Comparison of ENCODE assay signal across 11 cellular contexts in genomic region chr6:89313006-89313405, GRCh38. TPM values are rescaled to one million over a fixed set of nuclear protein-coding genes. Genes with fewer than 3 reads are reported as not detected.
A peak's percentile ranks its signal among the peaks of the same experiment; 100 is the strongest.
DNase-seq lines count a peak whose midpoint lies in the region; TF ChIP-seq lines count a peak whose summit lies in the region.
"Had no signal": no experiment of that assay in that cellular context is flagged by ENCODE, and none has a peak within 500 bp of the region (broad histone marks: within the 10 kb centered on the region; RNA-seq: fewer than 3 reads in every experiment).

No MANE protein-coding gene starts in this region.

- H3K4me1 ChIP-seq in MM.1S (ENCODE audit: low read length) (no peaks in the 10 kb centered on the region), Peyer's patch (peaks cover 0 to 30% (median 4%) of the 10 kb centered on the region in 4 donors)

- no peaks in the 10 kb centered on the region for H3K27me3 ChIP-seq in MM.1S (replicated peaks; ENCODE audit: insufficient read depth, low read length)
- no peaks in the 10 kb centered on the region for H3K27me3 ChIP-seq in Peyer's patch

- H3K36me3 ChIP-seq in MM.1S (replicated peaks; ENCODE audit: insufficient read depth, low read length) (no peaks in the 10 kb centered on the region; the same call in 1 of the 2 replicates), Peyer's patch (no peaks in the 10 kb centered on the region)

- no peak for TF ChIP-seq CTCF in coronary artery (IDR thresholded peaks at IDR 0.05)
- no peak for TF ChIP-seq CTCF in MM.1S (IDR thresholded peaks at IDR 0.05; ENCODE audit: low read length)
- TF ChIP-seq CTCF in Peyer's patch (IDR thresholded peaks at IDR 0.05) = no peak

- H3K9me3 ChIP-seq in MM.1S (replicated peaks; ENCODE audit: insufficient read depth, low read length) (no peaks in the 10 kb centered on the region), Peyer's patch (no peaks in the 10 kb centered on the region)

- H3K9ac ChIP-seq in MM.1S (ENCODE audit: low read length) = no peak overlapping the region

- no peaks in the 10 kb centered on the region for H3K9me2 ChIP-seq in MM.1S (replicated peaks; ENCODE audit: insufficient read depth, low read length)

- no peaks in the 10 kb centered on the region for H3F3A ChIP-seq in MM.1S (ENCODE audit: insufficient read depth, low read length)

- H3K4me3 ChIP-seq in coronary artery = no peak overlapping the region
- H3K4me3 ChIP-seq in MM.1S (ENCODE audit: low read length) = no peak overlapping the region
- no peak overlapping the region for H3K4me3 ChIP-seq in Peyer's patch

- no peak for TF ChIP-seq POLR2A in Peyer's patch (IDR thresholded peaks at IDR 0.05)

- H3K27ac ChIP-seq in coronary artery = peak overlapping the region; percentile 7 to 18
- H3K27ac ChIP-seq in MM.1S (ENCODE audit: low read length) = no peak overlapping the region
- H3K27ac ChIP-seq in Peyer's patch = peak overlapping the region in 1 of 4 donors; percentile 19

- DNase-seq in A172 (ENCODE audit: low spot score) = peak; percentile 73
- DNase-seq in LHCN-M2 (ENCODE audit: low read depth) = peak; percentile 90
- no peak for DNase-seq in coronary artery (ENCODE audit: low spot score)
- DNase-seq in midbrain (lab: John Stamatoyannopoulos, UW) = peak; percentile 31
- DNase-seq in MM.1S = no peak
- DNase-seq in SIG-M5 (lab: John Stamatoyannopoulos, UW) = no peak
- DNase-seq in NOMO-1 treated with DMSO at 0.1 percent for 48 hours (lab: John Stamatoyannopoulos, UW; ENCODE audit: unreplicated experiment) = no peak
- DNase-seq in Peyer's patch = no peak
- DNase-seq: activated CD4-positive, alpha-beta T cell treated with anti-CD3 and anti-CD28 coated beads, Interleukin-2, amount 10 ng/mL, durations not matched to agents 7 days and 5 days; NCI-H510A; nephron progenitor cell had no signal

- H3K79me2 ChIP-seq in MM.1S (ENCODE audit: low read length) = peaks cover 6% of the 10 kb centered on the region; the same call in 1 of the 2 replicates

- no peak overlapping the region for H3K4me2 ChIP-seq in MM.1S (ENCODE audit: low read depth, low read length)

- H2AFZ ChIP-seq in MM.1S (ENCODE audit: low read length) = no peak overlapping the region

- H4K20me1 ChIP-seq in MM.1S (ENCODE audit: insufficient read depth, low read length) = no peaks in the 10 kb centered on the region

RNA-seq across cellular contexts. Expression of gene GABRR2, which starts 2.1 kb away (rescaled TPM):
- not detected in 2 replicates for total RNA-seq in A172 (2014; rRNA removed; shearing (Covaris generic))
- total RNA-seq in LHCN-M2 (2014; rRNA removed) = 0.11 TPM in 1 of 2 replicates, not detected in the other
- polyA plus RNA-seq in LHCN-M2 (2012) = 0.05 TPM
- total RNA-seq in Peyer's patch = 1 to 10 TPM in 3 of 4 donors, under 1 TPM in 1; 0.70 to 6.6 (median 2.1) TPM

RNA-seq across cellular contexts. Expression of gene UBE2J1, which starts 39.5 kb away (rescaled TPM):
- 36.5 and 39.4 TPM in 2 replicates for total RNA-seq in A172 (2014; rRNA removed; shearing (Covaris generic))
- total RNA-seq in LHCN-M2 (2014; rRNA removed) = 20.5 and 26.7 TPM in 2 replicates
- 14.3 TPM for polyA plus RNA-seq in LHCN-M2 (2012)
- total RNA-seq in Peyer's patch = 10 to 100 TPM; 35.0 to 57.8 (median 44.7) TPM

Comparison
In these comparisons a context has a peak if more than half of its experiments do, and no peak if none do; other contexts are left out.
1. DNase-seq: peak in A172 (single experiment), LHCN-M2 (single experiment) and midbrain (single experiment); none in coronary artery (single experiment), MM.1S (single experiment), SIG-M5 (single experiment), NOMO-1 treated with DMSO at 0.1 percent for 48 hours (single experiment) and Peyer's patch (0 of 3).